In the genomic region with DNA sequence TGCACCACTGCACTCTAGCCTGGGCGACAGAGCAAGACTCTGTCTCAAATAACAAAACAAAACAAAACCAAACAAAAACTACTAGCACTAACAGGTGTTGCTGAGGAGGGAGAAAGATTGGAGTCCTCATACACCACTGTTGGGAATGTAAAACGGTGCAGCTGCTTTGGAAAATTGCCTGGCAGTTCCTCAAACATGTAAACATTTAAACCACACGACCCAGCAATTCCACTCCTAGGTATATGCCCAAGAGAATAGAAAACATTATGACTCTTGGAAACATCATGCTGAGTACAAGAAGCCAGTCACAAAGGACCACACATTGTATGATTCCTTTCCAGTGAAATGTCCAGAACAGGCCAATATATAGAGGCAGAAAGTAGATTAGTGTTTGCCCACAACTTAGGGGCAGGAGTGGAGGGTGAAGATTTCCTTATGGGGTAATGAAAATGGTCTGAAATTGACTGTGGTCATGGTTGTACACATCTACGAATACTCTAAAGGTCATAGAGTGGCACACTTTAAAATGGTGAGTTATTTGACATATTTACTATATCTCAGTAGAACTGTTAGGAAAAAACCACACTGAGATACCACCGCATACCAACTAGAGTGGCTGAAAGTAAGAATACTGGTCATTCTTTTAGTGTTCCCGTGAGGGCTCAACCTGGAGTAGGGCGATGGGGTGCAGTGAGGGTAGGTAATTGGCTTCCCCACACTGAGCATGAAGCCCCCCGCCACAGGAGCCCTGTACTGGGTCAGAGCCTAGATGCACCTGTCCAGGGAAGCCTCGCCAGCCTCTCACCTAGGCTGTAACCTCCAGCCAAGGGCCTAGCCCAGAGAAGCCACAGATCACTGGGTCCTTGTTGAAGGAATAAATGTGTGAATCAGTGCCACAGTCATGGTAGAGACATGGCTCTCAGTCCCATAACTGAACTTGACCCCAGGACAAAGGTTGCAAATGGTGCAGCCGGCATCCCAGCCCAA, we compare ENCODE assay signal across 23 cellular contexts.
DNase-seq lines count a peak whose midpoint lies in the region; ATAC-seq lines count a peak whose summit lies in the region.
"Had no signal": no experiment of that assay in that cellular context is flagged by ENCODE, and none has a peak within 500 bp of the region (broad histone marks: within the 10 kb centered on the region; RNA-seq: fewer than 3 reads in every experiment).

No MANE protein-coding gene starts in this region.

- H3K4me1 Mint-ChIP-seq in stimulated activated naive B cell treated with anti-CD40 and anti-IgM and Interleukin-4, amounts not matched to agents 10 μg/mL and 1 μg/mL and 100 μg/mL, for 72 hours, result peaks cover 0 to 8% of the 10 kb centered on the region in 2 donors
- H3K4me1 Mint-ChIP-seq: activated CD4-positive, alpha-beta T cell treated with anti-CD3 and anti-CD28 coated beads, Interleukin-2, amount 10 ng/mL, durations not matched to agents 7 days and 5 days had no signal

- peaks cover 11 to 13% of the 10 kb centered on the region in 2 donors for H3K9me3 Mint-ChIP-seq in stimulated activated naive B cell treated with anti-CD40 and anti-IgM and Interleukin-4, amounts not matched to agents 10 μg/mL and 1 μg/mL and 100 μg/mL, for 72 hours
- H3K9me3 Mint-ChIP-seq: CD4-positive, alpha-beta T cell had no signal

- H3K27ac Mint-ChIP-seq in stimulated activated naive B cell treated with anti-CD40 and anti-IgM and Interleukin-4, amounts not matched to agents 10 μg/mL and 1 μg/mL and 100 μg/mL, for 72 hours, result no peak overlapping the region
- H3K27ac Mint-ChIP-seq: activated CD4-positive, alpha-beta T cell treated with anti-CD3 and anti-CD28 coated beads, Interleukin-2, amount 10 ng/mL, durations not matched to agents 7 days and 5 days; CD4-positive, alpha-beta T cell; progenitor cell of endocrine pancreas had no signal

- no peak overlapping the region for H3K4me3 Mint-ChIP-seq in stimulated activated naive B cell treated with anti-CD40 and anti-IgM and Interleukin-4, amounts not matched to agents 10 μg/mL and 1 μg/mL and 100 μg/mL, for 72 hours
- H3K4me3 Mint-ChIP-seq: activated CD4-positive, alpha-beta T cell treated with anti-CD3 and anti-CD28 coated beads, Interleukin-2, amount 10 ng/mL, durations not matched to agents 7 days and 5 days; CD4-positive, alpha-beta T cell had no signal

- peak; percentile 46 to 64 for ATAC-seq in stimulated activated naive B cell treated with anti-CD40 and anti-IgM and Interleukin-4, amounts not matched to agents 10 μg/mL and 1 μg/mL and 100 μg/mL, for 72 hours (replicated peaks)
- ATAC-seq in HG02623 (IDR thresholded peaks at IDR 0.05; ENCODE audit: unreplicated experiment), result no peak
- ATAC-seq: heart left ventricle; left ventricle myocardium superior; stimulated activated naive CD8-positive, alpha-beta T cell treated with anti-CD3 and anti-CD28 coated beads, Interleukin-15, Interleukin-2, amounts not matched to agents 100 U/mL and 50 U/mL, for 24 hours had no signal

- H3K27me3 Mint-ChIP-seq in stimulated activated naive B cell treated with anti-CD40 and anti-IgM and Interleukin-4, amounts not matched to agents 10 μg/mL and 1 μg/mL and 100 μg/mL, for 72 hours, result peaks cover 42 to 50% of the 10 kb centered on the region in 2 donors

- H3K36me3 Mint-ChIP-seq in stimulated activated naive B cell treated with anti-CD40 and anti-IgM and Interleukin-4, amounts not matched to agents 10 μg/mL and 1 μg/mL and 100 μg/mL, for 72 hours, result peaks cover 4 to 9% of the 10 kb centered on the region in 2 donors

- DNase-seq in NCI-H748 (lab: John Stamatoyannopoulos, UW; ENCODE audit: unreplicated experiment) (peak; percentile 41), NCI-H748 treated with DMSO at 0.1 percent for 48 hours (lab: John Stamatoyannopoulos, UW) (no peak), NCI-H2029 treated with DMSO at 0.1 percent for 48 hours (lab: John Stamatoyannopoulos, UW) (peak; percentile 65), RPMI7951 (ENCODE audit: low read depth) (peak; percentile 15)
- DNase-seq in stimulated activated naive B cell treated with anti-CD40 and anti-IgM and Interleukin-4, amounts not matched to agents 10 μg/mL and 1 μg/mL and 100 μg/mL, for 72 hours, result no peak
- no peak for DNase-seq in activated naive CD4-positive, alpha-beta T cell treated with Interleukin-2 at 50 U/mL for 16 hours
- no peak for DNase-seq in activated CD4-positive, CD25-positive, alpha-beta regulatory T cell treated with anti-CD3 and anti-CD28 coated beads, Interleukin-2, amount 50 U/mL, for 72 hours
- DNase-seq: activated CD4-positive, alpha-beta T cell treated with anti-CD3 and anti-CD28 coated beads, Interleukin-2, amount 10 ng/mL, durations not matched to agents 7 days and 5 days; activated effector memory CD4-positive, alpha-beta T cell treated with Interleukin-2 at 50 U/mL for 16 hours; CD4-positive, alpha-beta T cell; dermis blood vessel endothelial cell; GOT3; KG1; left ventricle myocardium superior; NCI-H1436; NCI-H524; PC-9; stimulated activated CD4-positive, alpha-beta T cell treated with anti-CD3 and anti-CD28 coated beads, Interleukin-1b, Interleukin-23, amount 100 ng/mL, for 48 hours; stimulated activated naive CD8-positive, alpha-beta T cell treated with anti-CD3 and anti-CD28 coated beads, Interleukin-15, Interleukin-2, amounts not matched to agents 100 U/mL and 50 U/mL, for 24 hours; T-helper 2 cell had no signal

Comparison
In these comparisons a context has a peak if more than half of its experiments do, and no peak if none do; other contexts are left out.
1. DNase-seq: peak in NCI-H748 (single experiment), NCI-H2029 treated with DMSO at 0.1 percent for 48 hours (single experiment) and RPMI7951 (single experiment); none in NCI-H748 treated with DMSO at 0.1 percent for 48 hours (single experiment), stimulated activated naive B cell treated with anti-CD40 and anti-IgM and Interleukin-4, amounts not matched to agents 10 μg/mL and 1 μg/mL and 100 μg/mL, for 72 hours (single experiment), activated naive CD4-positive, alpha-beta T cell treated with Interleukin-2 at 50 U/mL for 16 hours (single experiment) and activated CD4-positive, CD25-positive, alpha-beta regulatory T cell treated with anti-CD3 and anti-CD28 coated beads, Interleukin-2, amount 50 U/mL, for 72 hours (single experiment).